ENCODE assay signal across 29 cellular contexts in the genomic region with DNA sequence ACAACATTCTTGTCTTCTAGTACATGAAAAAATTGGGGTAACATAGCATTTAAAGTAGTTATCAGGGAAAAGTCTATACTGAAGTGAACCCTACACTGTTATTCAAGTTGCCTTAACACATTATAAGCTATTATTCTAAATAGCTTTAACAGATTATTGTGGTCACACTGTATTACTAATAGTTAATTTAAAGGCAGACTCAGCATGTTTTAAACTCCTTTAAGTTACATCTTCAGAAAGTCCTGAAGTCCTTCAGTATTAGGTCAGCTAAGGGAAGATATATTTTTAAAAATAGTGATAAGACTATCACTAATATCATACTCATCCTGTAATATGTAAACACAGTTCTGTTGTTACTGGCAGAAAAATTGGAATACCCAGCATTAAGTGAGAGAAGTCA.
"Had no signal": no experiment of that assay in that cellular context is flagged by ENCODE, and none has a peak within 500 bp of the region (broad histone marks: within the 10 kb centered on the region; RNA-seq: fewer than 3 reads in every experiment).

No MANE protein-coding gene starts in this region.

- ATAC-seq: left lung; natural killer cell; sciatic nerve; stimulated activated naive B cell treated with anti-CD40 and anti-IgM and Interleukin-4, amounts not matched to agents 10 μg/mL and 1 μg/mL and 100 μg/mL, for 72 hours; upper lobe of right lung had no signal

- H3K4me1 ChIP-seq: suprapubic skin, tibial artery, upper lobe of right lung had no signal

- DNase-seq: hypothalamus; immature natural killer cell; kidney; left colon; mesendoderm; naive B cell; natural killer cell; nephron progenitor cell; occipital lobe; ovary; stimulated activated CD4-positive, alpha-beta T cell treated with anti-CD3 and anti-CD28 coated beads, Interleukin-12 subunit alpha, Interleukin-12 subunit beta, amount 100 ng/mL, for 4 hours; stimulated activated CD4-positive, alpha-beta T cell treated with anti-CD3 and anti-CD28 coated beads, Interleukin-15, amount 100 ng/mL, for 24 hours; stimulated activated CD4-positive, alpha-beta T cell treated with anti-CD3 and anti-CD28 coated beads, Interleukin-2, amount 100 ng/mL, for 24 hours; stimulated activated CD4-positive, alpha-beta T cell treated with anti-CD3 and anti-CD28 coated beads, Interleukin-4, amount 100 ng/mL, for 1 hour; stimulated activated naive B cell treated with anti-CD40 and anti-IgM and Interleukin-4, amounts not matched to agents 10 μg/mL and 1 μg/mL and 100 μg/mL, for 72 hours; tibial artery; trophoblast cell; upper lobe of right lung had no signal

- FAIRE-seq: islet of Langerhans, kidney, urothelium cell line had no signal

- H3K27ac ChIP-seq: left lung, neural progenitor cell, neutrophil, ovary, right atrium auricular region, skin epidermis, suprapubic skin, thoracic aorta, tibial artery, upper lobe of right lung had no signal

- H3K9ac ChIP-seq: neural progenitor cell had no signal

- H3K9me3 ChIP-seq: left lung, neutrophil, ovary, right atrium auricular region, suprapubic skin, thoracic aorta, tibial artery, upper lobe of right lung had no signal

- H3K36me3 ChIP-seq: neural progenitor cell, neutrophil, ovary, upper lobe of right lung had no signal

- H3K27me3 ChIP-seq: left lung, neural progenitor cell, neutrophil, ovary, right atrium auricular region, suprapubic skin, tibial artery, upper lobe of right lung had no signal

- H3K4me3 ChIP-seq: left lung, lung, neural progenitor cell, ovary, right atrium auricular region, skin epidermis, suprapubic skin, thoracic aorta, tibial artery, upper lobe of right lung had no signal
